ENCODE assay signal across 9 cellular contexts in genomic region chr3:2303567-2303966, GRCh38.
DNase-seq lines count a peak whose midpoint lies in the region; ATAC-seq lines count a peak whose summit lies in the region.
"Had no signal": no experiment of that assay in that cellular context is flagged by ENCODE, and none has a peak within 500 bp of the region (broad histone marks: within the 10 kb centered on the region; RNA-seq: fewer than 3 reads in every experiment).

No MANE protein-coding gene starts in this region.

- no peaks in the 10 kb centered on the region for H3K36me3 Mint-ChIP-seq in activated naive CD8-positive, alpha-beta T cell treated with anti-CD3 and anti-CD28 coated beads for 36 hours

- ATAC-seq in GM19452 (IDR thresholded peaks at IDR 0.05; ENCODE audit: unreplicated experiment) (no peak), HG03135 (IDR thresholded peaks at IDR 0.05; ENCODE audit: unreplicated experiment) (no peak)

- no peak overlapping the region for H3K4me3 Mint-ChIP-seq in activated naive CD8-positive, alpha-beta T cell treated with anti-CD3 and anti-CD28 coated beads for 36 hours

- H3K9me3 Mint-ChIP-seq in activated naive CD8-positive, alpha-beta T cell treated with anti-CD3 and anti-CD28 coated beads for 36 hours, result peaks cover 2% of the 10 kb centered on the region

- peak; percentile 8 for DNase-seq in activated CD4-positive, alpha-beta T cell treated with anti-CD3 and anti-CD28 coated beads for 48 hours
- DNase-seq in activated CD4-positive, alpha-beta T cell treated with anti-CD3 and anti-CD28 coated beads for 1 hour, result no peak
- DNase-seq in MV-4-11 (lab: John Stamatoyannopoulos, UW) (peak; percentile 21), ecto neural progenitor cell (ENCODE audit: low spot score) (peak; percentile 60), renal cortical epithelial cell (ENCODE audit: low read depth) (peak; percentile 40)
- no peak for DNase-seq in activated naive CD8-positive, alpha-beta T cell treated with anti-CD3 and anti-CD28 coated beads for 36 hours
- DNase-seq: amygdala had no signal

- H3K4me1 Mint-ChIP-seq in activated naive CD8-positive, alpha-beta T cell treated with anti-CD3 and anti-CD28 coated beads for 36 hours, result no peaks in the 10 kb centered on the region

- no peak overlapping the region for H3K27ac Mint-ChIP-seq in activated naive CD8-positive, alpha-beta T cell treated with anti-CD3 and anti-CD28 coated beads for 36 hours

- H3K27me3 Mint-ChIP-seq in activated naive CD8-positive, alpha-beta T cell treated with anti-CD3 and anti-CD28 coated beads for 36 hours, result no peaks in the 10 kb centered on the region

Comparison
In these comparisons a context has a peak if more than half of its experiments do, and no peak if none do; other contexts are left out.
1. DNase-seq: peak in activated CD4-positive, alpha-beta T cell treated with anti-CD3 and anti-CD28 coated beads for 48 hours (single experiment), MV-4-11 (single experiment), ecto neural progenitor cell (single experiment) and renal cortical epithelial cell (single experiment); none in activated CD4-positive, alpha-beta T cell treated with anti-CD3 and anti-CD28 coated beads for 1 hour (single experiment) and activated naive CD8-positive, alpha-beta T cell treated with anti-CD3 and anti-CD28 coated beads for 36 hours (single experiment).